In genomic region chr7:95104739-95105138, GRCh38 we compare ENCODE assay signal across 11 cellular contexts.
A peak's percentile ranks its signal among the peaks of the same experiment; 100 is the strongest.
DNase-seq lines count a peak whose midpoint lies in the region; ATAC-seq and TF ChIP-seq lines count a peak whose summit lies in the region.
"Had no signal": no experiment of that assay in that cellular context is flagged by ENCODE, and none has a peak within 500 bp of the region (broad histone marks: within the 10 kb centered on the region; RNA-seq: fewer than 3 reads in every experiment).

No MANE protein-coding gene starts in this region.

- H3K4me1 ChIP-seq in stomach = peaks cover 0 to 17% (median 10%) of the 10 kb centered on the region in 4 donors

- no peaks in the 10 kb centered on the region for H3K9me3 ChIP-seq in stomach

- no peak for ATAC-seq in HG03457 (IDR thresholded peaks at IDR 0.05; ENCODE audit: unreplicated experiment)

- DNase-seq in HS-5 (ENCODE audit: low read depth) = peak; percentile 5
- peak; percentile 71 for DNase-seq in glomerular visceral epithelial cell (ENCODE audit: extremely low spot score)
- DNase-seq in stomach = no peak
- DNase-seq in activated CD4-positive, alpha-beta T cell treated with anti-CD3 and anti-CD28 coated beads for 48 hours = no peak
- DNase-seq in NCI-H2171 (lab: John Stamatoyannopoulos, UW) = no peak
- DNase-seq: activated CD8-positive, alpha-beta memory T cell treated with anti-CD3 and anti-CD28 coated beads, Interleukin-2, amount 50 U/mL, for 48 hours; central memory CD4-positive, alpha-beta T cell; GM23248; NCI-H2171 treated with DMSO at 0.1 percent for 48 hours had no signal

- H3K27me3 ChIP-seq in stomach = no peaks in the 10 kb centered on the region

- WGBS in stomach, 5 donors = 17 to 30% (median 21%) methylated on average over 1 of the region's 1 CpG

- TF ChIP-seq EP300 in stomach (IDR thresholded peaks at IDR 0.05) = no peak

- peak overlapping the region; percentile 68 for H3K27ac ChIP-seq in VCaP
- H3K27ac ChIP-seq in stomach = peak overlapping the region in 3 of 5 donors; percentile 14 to 25 (median 16)
- H3K27ac ChIP-seq: GM23248 had no signal

- TF ChIP-seq CTCF in VCaP (conservative IDR thresholded peaks at IDR 0.05) (no peak), stomach (IDR thresholded peaks at IDR 0.05) (no peak)

- intact Hi-C loops in stomach (cut with DNase I; ENCODE audit: low total_unique reads) = no loop called here

- TF ChIP-seq POLR2A in stomach (IDR thresholded peaks at IDR 0.05) = no peak

- H3K36me3 ChIP-seq in stomach = no peaks in the 10 kb centered on the region

- H3K4me3 ChIP-seq in stomach = no peak overlapping the region
- H3K4me3 ChIP-seq: GM23248 had no signal

Comparison
In these comparisons a context has a peak if more than half of its experiments do, and no peak if none do; other contexts are left out.
1. DNase-seq: peak in HS-5 (single experiment) and glomerular visceral epithelial cell (single experiment); none in stomach (single experiment), activated CD4-positive, alpha-beta T cell treated with anti-CD3 and anti-CD28 coated beads for 48 hours (single experiment) and NCI-H2171 (single experiment).